ENCODE assay signal across 1 cellular context in the genomic region with DNA sequence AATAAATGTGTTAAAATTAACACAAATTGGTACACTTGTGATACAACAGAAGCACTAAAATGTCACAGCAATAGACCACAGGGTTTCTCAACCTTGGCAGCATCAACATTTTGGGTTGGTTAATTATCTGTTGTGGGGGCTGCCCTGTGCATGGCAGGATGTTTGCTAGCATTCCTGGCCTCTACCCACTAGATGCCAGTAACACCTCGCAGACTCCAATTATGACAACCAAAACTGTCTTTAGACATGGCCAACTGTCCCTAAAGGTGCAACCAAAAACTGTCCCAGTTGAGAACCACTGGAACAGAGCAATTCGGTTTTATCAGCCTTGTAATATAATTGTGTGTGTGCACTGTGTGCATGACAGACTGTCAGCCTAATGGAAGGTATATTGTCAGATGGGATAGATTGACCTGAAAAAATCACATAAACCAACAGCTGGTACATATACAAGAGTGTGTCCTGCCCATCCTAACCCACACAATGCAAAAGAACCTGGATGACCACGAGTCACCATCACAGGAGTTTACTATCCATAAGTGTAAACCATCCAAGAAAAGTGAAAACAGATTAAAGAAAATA.
A peak's percentile ranks its signal among the peaks of the same experiment; 100 is the strongest.
TF ChIP-seq lines count a peak whose summit lies in the region.

No MANE protein-coding gene starts in this region.

TF ChIP-seq in HepG2, 621 proteins besides CTCF, POLR2A, EP300 and RAD21:
- no peak for TF ChIP-seq EZH2 (conservative IDR thresholded peaks at IDR 0.05; ENCODE audit: low read depth, low read length)
- peak; percentile 67 for TF ChIP-seq STAG1 (CRISPR knock-in tag; IDR thresholded peaks at IDR 0.05)
- no peak for TF ChIP-seq SIX1 (CRISPR knock-in tag; IDR thresholded peaks at IDR 0.05; ENCODE audit: borderline replicate concordance)
- TF ChIP-seq ZNF7 (CRISPR knock-in tag; IDR thresholded peaks at IDR 0.05), result no peak
- TF ChIP-seq, protein P1, sequence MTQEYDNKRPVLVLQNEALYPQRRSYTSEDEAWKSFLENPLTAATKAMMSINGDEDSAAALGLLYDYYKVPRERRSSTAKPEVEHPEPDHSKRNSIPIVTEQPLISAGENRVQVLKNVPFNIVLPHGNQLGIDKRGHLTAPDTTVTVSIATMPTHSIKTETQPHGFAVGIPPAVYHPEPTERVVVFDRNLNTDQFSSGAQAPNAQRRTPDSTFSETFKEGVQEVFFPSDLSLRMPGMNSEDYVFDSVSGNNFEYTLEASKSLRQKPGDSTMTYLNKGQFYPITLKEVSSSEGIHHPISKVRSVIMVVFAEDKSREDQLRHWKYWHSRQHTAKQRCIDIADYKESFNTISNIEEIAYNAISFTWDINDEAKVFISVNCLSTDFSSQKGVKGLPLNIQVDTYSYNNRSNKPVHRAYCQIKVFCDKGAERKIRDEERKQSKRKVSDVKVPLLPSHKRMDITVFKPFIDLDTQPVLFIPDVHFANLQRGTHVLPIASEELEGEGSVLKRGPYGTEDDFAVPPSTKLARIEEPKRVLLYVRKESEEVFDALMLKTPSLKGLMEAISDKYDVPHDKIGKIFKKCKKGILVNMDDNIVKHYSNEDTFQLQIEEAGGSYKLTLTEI (CRISPR knock-in tag; conservative IDR thresholded peaks at IDR 0.05), result no peak
- no peak for TF ChIP-seq ZBTB7A (CRISPR knock-in tag; IDR thresholded peaks at IDR 0.05)
